ENCODE assay signal across 8 cellular contexts in the genomic region with DNA sequence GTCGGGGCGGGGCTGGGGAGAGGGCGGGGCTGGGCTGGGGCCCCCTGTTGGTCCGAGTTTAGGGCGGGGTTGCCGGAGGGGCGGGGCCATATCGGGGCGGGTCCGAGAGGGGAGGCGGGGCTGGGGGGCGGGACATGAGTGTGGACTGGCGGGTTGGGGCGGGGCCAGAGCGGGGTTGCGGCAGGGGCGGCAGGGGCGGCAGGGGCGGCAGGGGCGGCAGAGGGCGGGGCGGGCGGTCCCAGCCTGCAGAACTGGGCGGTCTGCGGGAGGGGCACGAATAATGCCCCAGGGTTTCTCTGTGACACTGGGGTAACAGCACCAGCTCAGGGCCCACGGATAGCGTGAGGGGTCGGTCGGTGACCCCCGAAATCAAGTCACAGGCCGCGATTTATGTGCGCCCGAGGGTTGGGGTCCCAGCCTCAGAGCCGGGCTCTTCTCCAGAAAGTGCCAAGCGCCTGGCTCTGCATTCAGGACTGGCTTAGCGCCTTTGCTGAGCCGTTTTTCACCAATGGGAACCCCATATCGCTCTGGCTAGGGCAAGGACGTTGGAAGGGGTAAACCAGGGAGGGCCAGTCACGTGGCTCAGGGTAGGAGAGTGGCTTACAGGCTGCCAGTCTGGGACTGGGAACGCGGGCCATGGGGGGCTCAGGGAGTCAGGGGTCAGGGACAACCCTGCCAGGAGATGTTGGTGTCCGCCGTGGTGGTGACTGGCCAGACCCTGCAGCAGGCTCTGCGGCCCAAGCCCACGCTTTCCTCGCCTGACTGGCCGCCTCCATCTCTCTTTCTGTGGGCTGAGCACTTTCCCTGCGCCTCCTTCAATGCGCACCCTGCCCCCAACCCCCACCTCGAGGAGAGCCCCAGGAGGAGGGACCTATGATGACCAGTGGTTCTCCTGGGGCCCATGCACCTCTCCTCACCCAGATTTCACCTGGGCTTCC. TPM values are rescaled to one million over a fixed set of nuclear protein-coding genes. Genes with fewer than 3 reads are reported as not detected.
A peak's percentile ranks its signal among the peaks of the same experiment; 100 is the strongest.
DNase-seq lines count a peak whose midpoint lies in the region; ATAC-seq, FAIRE-seq and TF ChIP-seq lines count a peak whose summit lies in the region.

No MANE protein-coding gene starts in this region.

- ATAC-seq in Panc1: peak; percentile 24
- ATAC-seq in pancreas: peak; percentile 73 to 87 (median 79)
- peak; percentile 74 for ATAC-seq in thoracic aorta (ENCODE audit: insufficient number of reproducible peaks, low FRiP score, low read depth)
- ATAC-seq in GM18858 (IDR thresholded peaks at IDR 0.05; ENCODE audit: unreplicated experiment): no peak

- H3K27me3 ChIP-seq in Panc1 (ENCODE audit: control insufficient read depth, insufficient read depth, low read length): no peaks in the 10 kb centered on the region
- no peaks in the 10 kb centered on the region for H3K27me3 ChIP-seq in pancreas
- H3K27me3 ChIP-seq in thoracic aorta (replicated peaks; ENCODE audit: insufficient read depth): no peaks in the 10 kb centered on the region

- H3K27ac Mint-ChIP-seq in activated naive CD4-positive, alpha-beta T cell treated with anti-CD3 and anti-CD28 coated beads, Interleukin-2, amount 50 U/mL, for 24 hours: peak overlapping the region; percentile 100

- peak overlapping the region; percentile 92 for H3K27ac ChIP-seq in 22Rv1
- H3K27ac ChIP-seq in Panc1 (ENCODE audit: low read length): peak overlapping the region; percentile 88
- peak overlapping the region; percentile 83 to 97 (median 88) for H3K27ac ChIP-seq in pancreas
- peak overlapping the region; percentile 49 to 93 for H3K27ac ChIP-seq in thoracic aorta

- H3K4me3 ChIP-seq in Panc1 (ENCODE audit: low read depth in 2 of 2, low read length in 2 of 2) (peak overlapping the region; percentile 59 to 76), pancreas (peak overlapping the region; percentile 72 to 84 (median 80)), thoracic aorta (peak overlapping the region; percentile 84)

- POLR2A ChIA-PET in Panc1 (lab: Charles Lee): interaction anchor here (0.6 kb wide), 1 partner anchor 53 kb away, joined by 3 read pairs; no protein-coding TSS in a partner anchor

- no peaks in the 10 kb centered on the region for H3K27me3 Mint-ChIP-seq in activated naive CD4-positive, alpha-beta T cell treated with anti-CD3 and anti-CD28 coated beads, Interleukin-2, amount 50 U/mL, for 24 hours

- no peak for FAIRE-seq in GM18507 (lab: Jason Lieb, UNC)
- FAIRE-seq in pancreas (lab: Jason Lieb, UNC): no peak

- H3K4me3 Mint-ChIP-seq in activated naive CD4-positive, alpha-beta T cell treated with anti-CD3 and anti-CD28 coated beads, Interleukin-2, amount 50 U/mL, for 24 hours: peak overlapping the region; percentile 93

- no peaks in the 10 kb centered on the region for H3K9me3 ChIP-seq in Panc1 (ENCODE audit: control insufficient read depth, insufficient read depth, low read depth, low read length)
- no peaks in the 10 kb centered on the region for H3K9me3 ChIP-seq in pancreas
- H3K9me3 ChIP-seq in thoracic aorta: no peaks in the 10 kb centered on the region

- no peaks in the 10 kb centered on the region for H3K36me3 Mint-ChIP-seq in activated naive CD4-positive, alpha-beta T cell treated with anti-CD3 and anti-CD28 coated beads, Interleukin-2, amount 50 U/mL, for 24 hours

- DNase-seq in GM18507 (ENCODE audit: extremely low spot score, insufficient read length, low read depth): peak; percentile 97
- no peak for DNase-seq in Panc1 (ENCODE audit: low read depth, low spot score)
- DNase-seq in head of caudate nucleus: peak; percentile 74 to 99 (median 94)
- peak; percentile 89 to 97 (median 94) for DNase-seq in pancreas
- peak; percentile 60 for DNase-seq in thoracic aorta (ENCODE audit: low spot score)

- TF ChIP-seq CTCF in 22Rv1 (IDR thresholded peaks at IDR 0.05) (no peak), Panc1 (IDR thresholded peaks at IDR 0.05) (no peak), pancreas (IDR thresholded peaks at IDR 0.05) (no peak), thoracic aorta (IDR thresholded peaks at IDR 0.05) (no peak)

- BruUV-seq in Panc1 (replicated peaks; lab: Mats Ljungman, UMichigan): no TSS peak

- peaks cover 8% of the 10 kb centered on the region for H3K4me1 Mint-ChIP-seq in activated naive CD4-positive, alpha-beta T cell treated with anti-CD3 and anti-CD28 coated beads, Interleukin-2, amount 50 U/mL, for 24 hours

- CTCF ChIA-PET in Panc1 (lab: Charles Lee): interaction anchor here (0.6 kb wide), 1 partner anchor 266 kb away, joined by 4 read pairs; no protein-coding TSS in a partner anchor

- no peaks in the 10 kb centered on the region for H3K9me3 Mint-ChIP-seq in activated naive CD4-positive, alpha-beta T cell treated with anti-CD3 and anti-CD28 coated beads, Interleukin-2, amount 50 U/mL, for 24 hours

- H3K4me1 ChIP-seq in Panc1 (ENCODE audit: control insufficient read depth, insufficient read depth, low read length): peaks cover 25% of the 10 kb centered on the region
- H3K4me1 ChIP-seq in pancreas: peaks cover 8 to 11% (median 10%) of the 10 kb centered on the region in 3 donors
- peaks cover 11 to 31% of the 10 kb centered on the region in 2 donors for H3K4me1 ChIP-seq in thoracic aorta (ENCODE audit: control insufficient read depth in 1 of 2, low read depth in 2 of 2)

- intact Hi-C loops in Panc1 (cut with micrococcal nuclease; ENCODE audit: unreplicated experiment): no loop called here
- intact Hi-C loops in head of caudate nucleus (cut with DNase I): no loop called here
- intact Hi-C loops in pancreas (cut with DNase I): no loop called here

- H3K36me3 ChIP-seq in Panc1 (ENCODE audit: control insufficient read depth, insufficient read depth, low read length) (no peaks in the 10 kb centered on the region), pancreas (peaks cover 0 to 8% (median 0%) of the 10 kb centered on the region in 3 donors), thoracic aorta (no peaks in the 10 kb centered on the region)

- in situ Hi-C loops in Panc1 (cut with HindIII; ENCODE audit: low pct_unique_long_range_greater_than_20kb, low sequenced_read_pairs): no loop called here

- 15 to 16% methylated on average over 50 to 53 of the region's 53 CpGs for WGBS in pancreas, 2 donors

RNA-seq across cellular contexts. Expression of a gene that starts 1.2 kb away (rescaled TPM):
- total RNA-seq in Panc1 (2021; ENCODE audit: unreplicated experiment) (91.8 TPM), pancreas (10 to 100 TPM; 18.8 to 32.3 (median 24.4) TPM), thoracic aorta (100 to 1,000 TPM in 1 of 2 donors, 10 to 100 TPM in 1; 83.4 to 217 TPM)
- 245 TPM for polyA plus RNA-seq in Panc1 (2012; ENCODE audit: insufficient read length)
- polyA plus RNA-seq in pancreas: 100 to 1,000 TPM in 1 of 2 donors, 10 to 100 TPM in 1; 87.6 to 130 TPM

RNA-seq across cellular contexts. Expression of a gene that starts 4.3 kb away (rescaled TPM):
- total RNA-seq in Panc1 (2021; ENCODE audit: unreplicated experiment) (91.6 TPM), pancreas (10 to 100 TPM; 19.0 to 33.9 (median 21.9) TPM), thoracic aorta (10 to 100 TPM; 12.2 to 42.2 TPM)
- 120 TPM for polyA plus RNA-seq in Panc1 (2012; ENCODE audit: insufficient read length)
- 10 to 100 TPM; 65.1 to 89.3 TPM for polyA plus RNA-seq in pancreas

RNA-seq across cellular contexts. Expression of a gene that starts 6.6 kb away (rescaled TPM):
- total RNA-seq in Panc1 (2021; ENCODE audit: unreplicated experiment): 2.0 TPM
- polyA plus RNA-seq in Panc1 (2012; ENCODE audit: insufficient read length): 2.1 TPM
- 1 to 10 TPM in 3 of 6 donors, under 1 TPM in 3; 0.75 to 2.0 (median 1.2) TPM for total RNA-seq in pancreas
- 10 to 100 TPM in 1 of 2 donors, 1 to 10 TPM in 1; 2.6 to 13.8 TPM for polyA plus RNA-seq in pancreas
- total RNA-seq in thoracic aorta: 1 to 10 TPM in 1 of 2 donors, under 1 TPM in 1; 0.92 to 1.2 TPM

RNA-seq across cellular contexts. Expression of a gene that starts 11.8 kb away (rescaled TPM):
- total RNA-seq in Panc1 (2021; ENCODE audit: unreplicated experiment): 58.9 TPM
- polyA plus RNA-seq in Panc1 (2012; ENCODE audit: insufficient read length): 63.1 TPM
- 10 to 100 TPM; 14.7 to 23.4 (median 19.3) TPM for total RNA-seq in pancreas
- 10 to 100 TPM; 85.5 to 91.3 TPM for polyA plus RNA-seq in pancreas
- total RNA-seq in thoracic aorta: 10 to 100 TPM; 22.7 to 39.4 TPM

RNA-seq across cellular contexts. Expression of a gene that starts 30.6 kb away (rescaled TPM):
- 195 TPM for total RNA-seq in Panc1 (2021; ENCODE audit: unreplicated experiment)
- polyA plus RNA-seq in Panc1 (2012; ENCODE audit: insufficient read length): 223 TPM
- 10 to 100 TPM; 33.5 to 66.2 (median 45.6) TPM for total RNA-seq in pancreas
- 100 to 1,000 TPM; 260 to 265 TPM for polyA plus RNA-seq in pancreas
- 10 to 100 TPM; 62.0 to 80.4 TPM for total RNA-seq in thoracic aorta
